In genomic region chr17:410674-411401, GRCh38 we compare ENCODE assay signal across 8 cellular contexts. TPM values are rescaled to one million over a fixed set of nuclear protein-coding genes. Genes with fewer than 3 reads are reported as not detected.
DNase-seq lines count a peak whose midpoint lies in the region; ATAC-seq and TF ChIP-seq lines count a peak whose summit lies in the region.

No MANE protein-coding gene starts in this region.

- peak overlapping the region; percentile 78 for H3K4me3 Mint-ChIP-seq in activated CD8-positive, alpha-beta memory T cell treated with anti-CD3 and anti-CD28 coated beads, Interleukin-2, amount 10 ng/mL, durations not matched to agents 7 days and 5 days
- H3K4me3 Mint-ChIP-seq in nephron: peak overlapping the region; percentile 88 to 95 (median 95)

- H3K27ac ChIP-seq in esophagus (ENCODE audit: low read depth in 2 of 2, low read length in 1 of 2): peak overlapping the region in 1 of 2 donors; percentile 70

- WGBS in esophagus, 2 donors: 20% methylated on average over 20 of the region's 20 CpGs

- peak in 1 of 3 experiments; percentile 4 for TF ChIP-seq CTCF in nephron (IDR thresholded peaks at IDR 0.05; ENCODE audit: unreplicated experiment in 3 of 3)

- H3K4me3 ChIP-seq in esophagus (ENCODE audit: low read depth in 1 of 2, low read length in 2 of 2): peak overlapping the region; percentile 76 to 85

- no peaks in the 10 kb centered on the region for H3K9me3 Mint-ChIP-seq in activated CD8-positive, alpha-beta memory T cell treated with anti-CD3 and anti-CD28 coated beads, Interleukin-2, amount 10 ng/mL, durations not matched to agents 7 days and 5 days (ENCODE audit: low read depth)
- H3K9me3 Mint-ChIP-seq in nephron: no peaks in the 10 kb centered on the region

- H3K36me3 Mint-ChIP-seq in activated CD8-positive, alpha-beta memory T cell treated with anti-CD3 and anti-CD28 coated beads, Interleukin-2, amount 10 ng/mL, durations not matched to agents 7 days and 5 days: peaks cover 25% of the 10 kb centered on the region
- peaks cover 9% of the 10 kb centered on the region for H3K36me3 Mint-ChIP-seq in nephron (ENCODE audit: low read depth)

- no peaks in the 10 kb centered on the region for H3K36me3 ChIP-seq in esophagus (ENCODE audit: control insufficient read depth in 2 of 2, insufficient read depth in 2 of 2, low read length in 1 of 2)

- DNase-seq in LoVo (ENCODE audit: low spot score) (peak; percentile 2), NCI-H446 (lab: John Stamatoyannopoulos, UW) (no peak), DMS153 treated with DMSO at 0.1 percent for 48 hours (lab: John Stamatoyannopoulos, UW; ENCODE audit: unreplicated experiment) (no peak)
- peak; percentile 74 for DNase-seq in activated CD8-positive, alpha-beta memory T cell treated with anti-CD3 and anti-CD28 coated beads, Interleukin-2, amount 10 ng/mL, durations not matched to agents 7 days and 5 days

- peaks cover 3% of the 10 kb centered on the region for H3K27me3 Mint-ChIP-seq in activated CD8-positive, alpha-beta memory T cell treated with anti-CD3 and anti-CD28 coated beads, Interleukin-2, amount 10 ng/mL, durations not matched to agents 7 days and 5 days
- no peaks in the 10 kb centered on the region for H3K27me3 Mint-ChIP-seq in nephron (ENCODE audit: low read depth)

- ATAC-seq in GM18909 (IDR thresholded peaks at IDR 0.05; ENCODE audit: poor library complexity, unreplicated experiment) (peak; percentile 12), GM21381 (IDR thresholded peaks at IDR 0.05; ENCODE audit: unreplicated experiment) (no peak)
- ATAC-seq in activated CD8-positive, alpha-beta memory T cell treated with anti-CD3 and anti-CD28 coated beads, Interleukin-2, amount 10 ng/mL, durations not matched to agents 7 days and 5 days: peak; percentile 51

- CTCF ChIA-PET in activated CD8-positive, alpha-beta memory T cell treated with anti-CD3 and anti-CD28 coated beads, Interleukin-2, amount 10 ng/mL, durations not matched to agents 7 days and 5 days (lab: Charles Lee): interaction anchor here (0.7 to 3.2 kb wide), 11 partner anchors 10 to 570 kb away, joined by 3 to 128 read pairs (median 6); no protein-coding TSS in a partner anchor

- H3K9me3 ChIP-seq in esophagus (ENCODE audit: control insufficient read depth in 2 of 2, insufficient read depth in 1 of 2, low read depth in 1 of 2, low read length in 1 of 2): no peaks in the 10 kb centered on the region

- H3K27me3 ChIP-seq in esophagus (ENCODE audit: control insufficient read depth in 1 of 2, insufficient read depth in 2 of 2, low read length in 2 of 2): no peaks in the 10 kb centered on the region

- peaks cover 62% of the 10 kb centered on the region for H3K4me1 Mint-ChIP-seq in activated CD8-positive, alpha-beta memory T cell treated with anti-CD3 and anti-CD28 coated beads, Interleukin-2, amount 10 ng/mL, durations not matched to agents 7 days and 5 days
- peaks cover 37% of the 10 kb centered on the region for H3K4me1 Mint-ChIP-seq in nephron

- H3K4me1 ChIP-seq in esophagus (ENCODE audit: control insufficient read depth in 2 of 2, insufficient read depth in 2 of 2, low read length in 1 of 2): peaks cover 0 to 8% of the 10 kb centered on the region in 2 donors

- peak overlapping the region; percentile 92 for H3K27ac Mint-ChIP-seq in activated CD8-positive, alpha-beta memory T cell treated with anti-CD3 and anti-CD28 coated beads, Interleukin-2, amount 10 ng/mL, durations not matched to agents 7 days and 5 days
- H3K27ac Mint-ChIP-seq in nephron: peak overlapping the region; percentile 80 to 98 (median 86)

RNA-seq across cellular contexts. Expression of gene RFLNB, which starts 34.9 kb away (rescaled TPM):
- 10 to 100 TPM; 65.4 to 74.4 TPM for total RNA-seq in activated CD8-positive, alpha-beta memory T cell treated with anti-CD3 and anti-CD28 coated beads, Interleukin-2, amount 10 ng/mL, durations not matched to agents 7 days and 5 days
- polyA plus RNA-seq in esophagus: 1 to 10 TPM; 1.7 to 2.5 TPM

RNA-seq across cellular contexts. Expression of gene RPH3AL, which starts 58.2 kb away (rescaled TPM):
- 1 to 10 TPM; 1.2 to 2.9 TPM for total RNA-seq in activated CD8-positive, alpha-beta memory T cell treated with anti-CD3 and anti-CD28 coated beads, Interleukin-2, amount 10 ng/mL, durations not matched to agents 7 days and 5 days
- polyA plus RNA-seq in esophagus: 1 to 10 TPM; 3.2 to 6.1 TPM

Comparison
In these comparisons a context has a peak if more than half of its experiments do, and no peak if none do; other contexts are left out.
1. DNase-seq: peak in LoVo (single experiment) and activated CD8-positive, alpha-beta memory T cell treated with anti-CD3 and anti-CD28 coated beads, Interleukin-2, amount 10 ng/mL, durations not matched to agents 7 days and 5 days (single experiment); none in NCI-H446 (0 of 2) and DMS153 treated with DMSO at 0.1 percent for 48 hours (single experiment).